ENCODE assay signal across 12 cellular contexts in the genomic region with DNA sequence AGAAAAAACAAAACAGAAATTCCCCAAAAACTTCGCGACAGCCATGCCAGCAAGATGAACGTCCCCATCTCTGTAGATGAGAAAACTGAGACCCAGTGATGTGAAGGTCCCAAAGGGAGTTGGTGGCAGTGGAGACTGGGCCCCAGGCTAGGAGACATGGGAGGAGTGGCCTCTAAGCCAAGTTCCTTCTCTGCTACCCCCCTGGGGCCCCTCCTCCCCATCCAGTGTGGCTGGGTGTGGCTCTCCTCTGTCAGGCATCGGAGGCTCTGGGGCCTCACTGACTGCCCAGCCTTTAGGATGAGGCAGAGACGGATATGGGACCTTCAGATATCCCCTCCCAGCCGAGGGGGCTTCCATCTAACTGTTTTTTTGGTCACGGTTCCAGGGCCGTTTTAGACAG. TPM values are rescaled to one million over a fixed set of nuclear protein-coding genes. Genes with fewer than 3 reads are reported as not detected.
DNase-seq lines count a peak whose midpoint lies in the region; ATAC-seq, FAIRE-seq and TF ChIP-seq lines count a peak whose summit lies in the region.
"Had no signal": no experiment of that assay in that cellular context is flagged by ENCODE, and none has a peak within 500 bp of the region (broad histone marks: within the 10 kb centered on the region; RNA-seq: fewer than 3 reads in every experiment).

No MANE protein-coding gene starts in this region.

- TF ChIP-seq EP300 in upper lobe of left lung (IDR thresholded peaks at IDR 0.05), result no peak

- DNase-seq in activated naive CD8-positive, alpha-beta T cell treated with anti-CD3 and anti-CD28 coated beads for 36 hours, result no peak
- DNase-seq in SKM-1 treated with dmso at 0.1 percent for 144 hours (lab: John Stamatoyannopoulos, UW; ENCODE audit: unreplicated experiment), result peak; percentile 89
- DNase-seq in hepatocyte (ENCODE audit: low spot score), result peak; percentile 37
- DNase-seq in upper lobe of left lung, result peak in 1 of 2 donors; percentile 74
- no peak for DNase-seq in stimulated activated CD4-positive, alpha-beta T cell treated with anti-CD3 and anti-CD28 coated beads, Interleukin-2, amount 100 ng/mL, for 48 hours
- no peak for DNase-seq in HTR-8/SVneo (ENCODE audit: insufficient read length, low spot score)
- DNase-seq: NCI-H748 treated with DMSO at 0.1 percent for 48 hours; stimulated activated CD4-positive, alpha-beta T cell treated with anti-CD3 and anti-CD28 coated beads, Interleukin-2, amount 100 ng/mL, for 24 hours had no signal

- peak in 1 of 4 donors; percentile 22 for TF ChIP-seq POLR2A in upper lobe of left lung (IDR thresholded peaks at IDR 0.05)

- no peak overlapping the region for H2AFZ ChIP-seq in hepatocyte

- peaks cover 36% of the 10 kb centered on the region for H3K4me1 ChIP-seq in hepatocyte (ENCODE audit: insufficient read depth)
- peaks cover 27 to 81% (median 70%) of the 10 kb centered on the region in 4 donors for H3K4me1 ChIP-seq in upper lobe of left lung

- whole genome bisulfite sequencing in hepatocyte (ENCODE audit: low lambda C conversion rate, missing lambda C conversion rate), result 83% methylated on average over 8 of the region's 8 CpGs
- 80 to 88% methylated on average over 8 of the region's 8 CpGs for WGBS in upper lobe of left lung, 2 donors

- H3K9me3 ChIP-seq in hepatocyte (ENCODE audit: low read depth), result no peaks in the 10 kb centered on the region
- H3K9me3 ChIP-seq in upper lobe of left lung, result no peaks in the 10 kb centered on the region

- no peaks in the 10 kb centered on the region for H3K36me3 Mint-ChIP-seq in activated naive CD8-positive, alpha-beta T cell
- H3K36me3 Mint-ChIP-seq in activated naive CD8-positive, alpha-beta T cell treated with anti-CD3 and anti-CD28 coated beads for 36 hours, result no peaks in the 10 kb centered on the region

- H3K27ac ChIP-seq in hepatocyte, result peak overlapping the region; percentile 20
- peak overlapping the region; percentile 73 to 87 (median 86) for H3K27ac ChIP-seq in upper lobe of left lung
- H3K27ac ChIP-seq: C4-2B had no signal

- no peak for TF ChIP-seq CTCF in hepatocyte (IDR thresholded peaks at IDR 0.05; ENCODE audit: poor library complexity)
- TF ChIP-seq CTCF in upper lobe of left lung (IDR thresholded peaks at IDR 0.05), result no peak

- no peaks in the 10 kb centered on the region for H3K27me3 Mint-ChIP-seq in activated naive CD8-positive, alpha-beta T cell
- H3K27me3 Mint-ChIP-seq in activated naive CD8-positive, alpha-beta T cell treated with anti-CD3 and anti-CD28 coated beads for 36 hours, result no peaks in the 10 kb centered on the region
- H3K27me3 Mint-ChIP-seq: activated naive CD4-positive, alpha-beta T cell treated with anti-CD3 and anti-CD28 coated beads, Interleukin-2, amount 50 U/mL, for 24 hours had no signal

- no peaks in the 10 kb centered on the region for H3K36me3 ChIP-seq in hepatocyte (replicated peaks; ENCODE audit: insufficient read depth, low read depth)
- peaks cover 0 to 6% (median 0%) of the 10 kb centered on the region in 4 donors for H3K36me3 ChIP-seq in upper lobe of left lung

- no peaks in the 10 kb centered on the region for H3K9me2 ChIP-seq in hepatocyte (replicated peaks; ENCODE audit: insufficient read depth)

- H3K27ac Mint-ChIP-seq in activated naive CD8-positive, alpha-beta T cell, result peak overlapping the region; percentile 41
- no peak overlapping the region for H3K27ac Mint-ChIP-seq in activated naive CD8-positive, alpha-beta T cell treated with anti-CD3 and anti-CD28 coated beads for 36 hours
- H3K27ac Mint-ChIP-seq: activated naive CD4-positive, alpha-beta T cell treated with anti-CD3 and anti-CD28 coated beads, Interleukin-2, amount 50 U/mL, for 24 hours had no signal

- no peak overlapping the region for H3K4me3 Mint-ChIP-seq in activated naive CD8-positive, alpha-beta T cell
- H3K4me3 Mint-ChIP-seq in activated naive CD8-positive, alpha-beta T cell treated with anti-CD3 and anti-CD28 coated beads for 36 hours, result no peak overlapping the region
- H3K4me3 Mint-ChIP-seq: activated naive CD4-positive, alpha-beta T cell treated with anti-CD3 and anti-CD28 coated beads, Interleukin-2, amount 50 U/mL, for 24 hours had no signal

- H3K4me1 Mint-ChIP-seq in activated naive CD8-positive, alpha-beta T cell (ENCODE audit: low read depth), result peaks cover 54% of the 10 kb centered on the region
- H3K4me1 Mint-ChIP-seq in activated naive CD8-positive, alpha-beta T cell treated with anti-CD3 and anti-CD28 coated beads for 36 hours, result peaks cover 45% of the 10 kb centered on the region

- H4K20me1 ChIP-seq in hepatocyte (ENCODE audit: insufficient read depth, poor library complexity, severe bottlenecking), result no peaks in the 10 kb centered on the region

- H3K9me3 Mint-ChIP-seq in activated naive CD8-positive, alpha-beta T cell (ENCODE audit: low read depth), result no peaks in the 10 kb centered on the region
- no peaks in the 10 kb centered on the region for H3K9me3 Mint-ChIP-seq in activated naive CD8-positive, alpha-beta T cell treated with anti-CD3 and anti-CD28 coated beads for 36 hours
- H3K9me3 Mint-ChIP-seq: activated naive CD4-positive, alpha-beta T cell treated with anti-CD3 and anti-CD28 coated beads, Interleukin-2, amount 50 U/mL, for 24 hours had no signal

- no peak overlapping the region for H3K4me3 ChIP-seq in hepatocyte
- no peak overlapping the region for H3K4me3 ChIP-seq in upper lobe of left lung

- H3K27me3 ChIP-seq in hepatocyte, result no peaks in the 10 kb centered on the region
- no peaks in the 10 kb centered on the region for H3K27me3 ChIP-seq in upper lobe of left lung

- H3K4me2 ChIP-seq in hepatocyte, result no peak overlapping the region

- FAIRE-seq in HTR-8/SVneo (lab: Jason Lieb, UNC), result no peak

- ATAC-seq in upper lobe of left lung (ENCODE audit: low FRiP score in 2 of 2) (peak; percentile 56 to 59), HG02970 (IDR thresholded peaks at IDR 0.05; ENCODE audit: low FRiP score, unreplicated experiment) (no peak)

- peaks cover 9% of the 10 kb centered on the region for H3K79me2 ChIP-seq in hepatocyte

RNA-seq across cellular contexts. Expression of a gene that starts 9.8 kb away (rescaled TPM):
- total RNA-seq in activated naive CD8-positive, alpha-beta T cell treated with anti-CD3 and anti-CD28 coated beads for 36 hours, result 10 to 100 TPM; 23.2 to 24.2 TPM
- total RNA-seq in hepatocyte, result 2.3 and 3.4 TPM in 2 replicates
- polyA plus RNA-seq in hepatocyte, result 1.6 and 2.7 TPM in 2 replicates
- total RNA-seq in upper lobe of left lung, result 10 to 100 TPM in 5 of 6 donors, 1 to 10 TPM in 1; 4.9 to 27.0 (median 19.2) TPM

Comparison
In these comparisons a context has a peak if more than half of its experiments do, and no peak if none do; other contexts are left out.
1. DNase-seq: peak in SKM-1 treated with dmso at 0.1 percent for 144 hours (single experiment) and hepatocyte (single experiment); none in activated naive CD8-positive, alpha-beta T cell treated with anti-CD3 and anti-CD28 coated beads for 36 hours (single experiment), stimulated activated CD4-positive, alpha-beta T cell treated with anti-CD3 and anti-CD28 coated beads, Interleukin-2, amount 100 ng/mL, for 48 hours (0 of 2) and HTR-8/SVneo (single experiment).